ENCODE assay signal across 12 cellular contexts in the genomic region with DNA sequence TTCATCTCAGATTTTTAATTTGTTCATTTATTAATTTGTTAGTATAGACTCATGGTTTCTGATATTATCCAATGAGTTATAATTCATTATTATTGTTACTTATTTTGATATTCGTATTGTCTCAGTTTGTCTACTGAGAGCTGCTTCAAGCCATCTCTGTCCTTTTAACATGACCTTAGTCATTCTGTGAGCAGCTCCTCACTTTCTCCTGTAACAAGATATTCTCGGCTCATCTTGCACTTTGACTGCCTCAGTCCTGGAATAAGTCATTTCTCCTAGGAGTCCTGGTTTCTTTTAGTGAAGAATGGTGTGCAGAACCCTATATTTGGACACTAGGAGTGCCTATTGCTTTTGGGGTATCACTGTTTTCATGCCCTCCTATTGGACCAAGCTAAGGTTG. TPM values are rescaled to one million over a fixed set of nuclear protein-coding genes. Genes with fewer than 3 reads are reported as not detected.
DNase-seq lines count a peak whose midpoint lies in the region; ATAC-seq, FAIRE-seq and TF ChIP-seq lines count a peak whose summit lies in the region.
"Had no signal": no experiment of that assay in that cellular context is flagged by ENCODE, and none has a peak within 500 bp of the region (broad histone marks: within the 10 kb centered on the region; RNA-seq: fewer than 3 reads in every experiment).

No MANE protein-coding gene starts in this region.

- H3K9me3 Mint-ChIP-seq in stimulated activated naive CD8-positive, alpha-beta T cell treated with anti-CD3 and anti-CD28 coated beads, Interleukin-15, Interleukin-2, amounts not matched to agents 100 ng/mL and 50 ng/mL, for 24 hours: no peaks in the 10 kb centered on the region

- no peak overlapping the region for H3K4me2 ChIP-seq in HepG2 (ENCODE audit: low read depth, low read length)
- H3K4me2 ChIP-seq: BLaER1 had no signal

- POLR2A ChIA-PET in HepG2 (lab: Yijun Ruan, JAX) (interaction anchor here (1.1 to 1.3 kb wide), 2 partner anchors 9 to 12 kb away, joined by 3 read pairs; no protein-coding TSS in a partner anchor), HEK293T (lab: Yijun Ruan, JAX) (no interaction called here)

- no TSS peak for BruUV-seq in HepG2 (replicated peaks; lab: Mats Ljungman, UMichigan)

- no peak for DNase-seq in stimulated activated naive CD8-positive, alpha-beta T cell treated with anti-CD3 and anti-CD28 coated beads, Interleukin-15, Interleukin-2, amounts not matched to agents 100 U/mL and 50 U/mL, for 24 hours
- DNase-seq in HepG2 (ENCODE audit: low spot score): no peak
- DNase-seq in DMS53 (lab: John Stamatoyannopoulos, UW): no peak
- DNase-seq in HEK293T (ENCODE audit: extremely low spot score): no peak
- DNase-seq in NCI-H1092 (lab: John Stamatoyannopoulos, UW): no peak
- DNase-seq: mucosa of descending colon, NCI-H526 treated with DMSO at 0.1 percent for 48 hours had no signal

- TF ChIP-seq POLR2A in HepG2 (IDR thresholded peaks at IDR 0.05; ENCODE audit: insufficient read depth in 1 of 2, low read depth in 2 of 2, low read length in 2 of 2): no peak

- no peaks in the 10 kb centered on the region for H3K27me3 ChIP-seq in HepG2 (ENCODE audit: control insufficient read depth in 1 of 2, insufficient read depth in 2 of 2, low read length in 2 of 2)
- H3K27me3 ChIP-seq: BLaER1 had no signal

- no peak for TF ChIP-seq CTCF in HepG2 (CRISPR knock-in tag; IDR thresholded peaks at IDR 0.05)

- peaks cover 28 to 70% of the 10 kb centered on the region in 2 experiments for H3K36me3 ChIP-seq in HepG2 (replicated peaks in 1 of 2; ENCODE audit: control insufficient read depth in 1 of 2, insufficient read depth in 2 of 2, low read length in 2 of 2)

- no peak for ATAC-seq in stimulated activated naive CD8-positive, alpha-beta T cell treated with anti-CD3 and anti-CD28 coated beads, Interleukin-15, Interleukin-2, amounts not matched to agents 100 U/mL and 50 U/mL, for 24 hours
- ATAC-seq in HepG2 (no peak), GM21423 (IDR thresholded peaks at IDR 0.05; ENCODE audit: unreplicated experiment) (no peak)

- peaks cover 51% of the 10 kb centered on the region for H3K4me1 ChIP-seq in HepG2 (ENCODE audit: insufficient read depth, low read length)
- H3K4me1 ChIP-seq: BLaER1 had no signal

- CTCF ChIA-PET in HepG2 (lab: Yijun Ruan, JAX; ENCODE audit: low intra/inter-chr PET ratio, low total read pairs) (no interaction called here), HEK293T (lab: Yijun Ruan, JAX) (no interaction called here)

- H3K9ac ChIP-seq in HepG2 (ENCODE audit: insufficient read depth, low read depth, low read length): no peak overlapping the region
- H3K9ac ChIP-seq: BLaER1 had no signal

- WGBS in adipose tissue, 3 donors: 79 to 91% (median 81%) methylated on average over 2 of the region's 2 CpGs
- WGBS in HepG2 (ENCODE audit: low lambda C conversion rate): 93% methylated on average over 2 of the region's 2 CpGs

- TF ChIP-seq EP300 in HepG2 (IDR thresholded peaks at IDR 0.05; ENCODE audit: low read depth in 2 of 2, low read length in 2 of 2) (no peak), HepG2 (CRISPR knock-in tag; IDR thresholded peaks at IDR 0.05; ENCODE audit: borderline replicate concordance) (no peak)

- intact Hi-C loops in HepG2 (cut with micrococcal nuclease; ENCODE audit: unreplicated experiment): loop anchor here (10.0 kb wide), 1 partner anchor 375 kb away; a partner anchor contains a TSS

- H3K9me3 ChIP-seq in HepG2 (ENCODE audit: low read length): no peaks in the 10 kb centered on the region
- H3K9me3 ChIP-seq: BLaER1, mucosa of descending colon had no signal

- FAIRE-seq in HepG2 (lab: Jason Lieb, UNC): no peak

- no peak for TF ChIP-seq RAD21 in HepG2 (CRISPR knock-in tag; IDR thresholded peaks at IDR 0.05)

- H2AFZ ChIP-seq in HepG2 (ENCODE audit: low read length): no peak overlapping the region

- peaks cover 4% of the 10 kb centered on the region; the same call in 1 of the 2 replicates for H4K20me1 ChIP-seq in HepG2 (ENCODE audit: insufficient read depth, low read length)

- H3K4me3 Mint-ChIP-seq in stimulated activated naive CD8-positive, alpha-beta T cell treated with anti-CD3 and anti-CD28 coated beads, Interleukin-15, Interleukin-2, amounts not matched to agents 100 ng/mL and 50 ng/mL, for 24 hours: peak overlapping the region; percentile 39

- H3K79me2 ChIP-seq in HepG2 (ENCODE audit: insufficient read depth, low read length): peaks cover 86% of the 10 kb centered on the region

- H3K27ac ChIP-seq in adipose tissue (ENCODE audit: low read depth, low read length): peak overlapping the region; percentile 35
- H3K27ac ChIP-seq in HepG2 (ENCODE audit: extremely low read length, insufficient read depth, low read length): peak overlapping the region; percentile 65
- H3K27ac ChIP-seq: BLaER1, SK-N-MC had no signal

- in situ Hi-C loops in HepG2 (cut with HindIII; ENCODE audit: extremely low pct_ligation_motif_present, low pct_unique_long_range_greater_than_20kb): no loop called here

- peaks cover 78% of the 10 kb centered on the region for H3K36me3 Mint-ChIP-seq in stimulated activated naive CD8-positive, alpha-beta T cell treated with anti-CD3 and anti-CD28 coated beads, Interleukin-15, Interleukin-2, amounts not matched to agents 100 ng/mL and 50 ng/mL, for 24 hours (ENCODE audit: low read depth)

- H3K4me1 Mint-ChIP-seq in stimulated activated naive CD8-positive, alpha-beta T cell treated with anti-CD3 and anti-CD28 coated beads, Interleukin-15, Interleukin-2, amounts not matched to agents 100 ng/mL and 50 ng/mL, for 24 hours (ENCODE audit: low read depth): peaks cover 53% of the 10 kb centered on the region

- no peak overlapping the region for H3K4me3 ChIP-seq in HepG2 (replicated peaks in 1 of 3; ENCODE audit: insufficient read depth in 1 of 3, low read depth in 2 of 3, low read length in 3 of 3)
- H3K4me3 ChIP-seq: BLaER1, mucosa of descending colon, SK-N-MC had no signal

- H3K27ac Mint-ChIP-seq in stimulated activated naive CD8-positive, alpha-beta T cell treated with anti-CD3 and anti-CD28 coated beads, Interleukin-15, Interleukin-2, amounts not matched to agents 100 ng/mL and 50 ng/mL, for 24 hours: peak overlapping the region; percentile 98

- no peaks in the 10 kb centered on the region for H3K27me3 Mint-ChIP-seq in stimulated activated naive CD8-positive, alpha-beta T cell treated with anti-CD3 and anti-CD28 coated beads, Interleukin-15, Interleukin-2, amounts not matched to agents 100 ng/mL and 50 ng/mL, for 24 hours

TF ChIP-seq in HepG2, 621 proteins besides CTCF, POLR2A, EP300 and RAD21:
- TF ChIP-seq, protein P1, sequence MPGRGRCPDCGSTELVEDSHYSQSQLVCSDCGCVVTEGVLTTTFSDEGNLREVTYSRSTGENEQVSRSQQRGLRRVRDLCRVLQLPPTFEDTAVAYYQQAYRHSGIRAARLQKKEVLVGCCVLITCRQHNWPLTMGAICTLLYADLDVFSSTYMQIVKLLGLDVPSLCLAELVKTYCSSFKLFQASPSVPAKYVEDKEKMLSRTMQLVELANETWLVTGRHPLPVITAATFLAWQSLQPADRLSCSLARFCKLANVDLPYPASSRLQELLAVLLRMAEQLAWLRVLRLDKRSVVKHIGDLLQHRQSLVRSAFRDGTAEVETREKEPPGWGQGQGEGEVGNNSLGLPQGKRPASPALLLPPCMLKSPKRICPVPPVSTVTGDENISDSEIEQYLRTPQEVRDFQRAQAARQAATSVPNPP (CRISPR knock-in tag; IDR thresholded peaks at IDR 0.05): 0 out of 2 replicates have a peak, but pooled peaks have one; percentile 41
- TF ChIP-seq CEBPB (IDR thresholded peaks at IDR 0.05; ENCODE audit: borderline replicate concordance, low read depth, low read length): no peak

TF ChIP-seq in HEK293T, 16 proteins besides CTCF, POLR2A, EP300 and RAD21:
- TF ChIP-seq L3MBTL2 (conservative IDR thresholded peaks at IDR 0.05) (no peak), TARDBP (IDR thresholded peaks at IDR 0.05) (no peak), LEF1 (IDR thresholded peaks at IDR 0.05; ENCODE audit: borderline replicate concordance) (no peak), FOXK2 (IDR thresholded peaks at IDR 0.05) (no peak), HDGF (IDR thresholded peaks at IDR 0.05; ENCODE audit: borderline replicate concordance) (no peak), BHLHE40 (IDR thresholded peaks at IDR 0.05; ENCODE audit: borderline replicate concordance) (no peak), SUZ12 (IDR thresholded peaks at IDR 0.05) (no peak), ELF4 (IDR thresholded peaks at IDR 0.05) (no peak), ARNT (IDR thresholded peaks at IDR 0.05) (no peak)

RNA-seq across cellular contexts. Expression of a gene that starts 13.2 kb away (rescaled TPM):
- polyA plus RNA-seq in adipose tissue (10 to 100 TPM in 2 of 3 donors, 1 to 10 TPM in 1; 7.1 to 17.7 (median 17.7) TPM), HepG2 (2011; rRNA removed) (45.6 and 49.2 TPM in 2 replicates)
- total RNA-seq in HepG2 (2016; rRNA removed; fragmentation: Illumina TruSeq; extraction: Trizol): 47.5 and 48.6 TPM in 2 replicates
- 36.1 and 38.8 TPM in 2 replicates for total RNA-seq in HepG2 (2016; cell fraction: cytosol; rRNA removed; fragmentation: Illumina TruSeq; extraction: Trizol; ENCODE audit: low read depth)
- 42.9 and 49.7 TPM in 2 replicates for total RNA-seq in HepG2 (2016; cell fraction: insoluble cytoplasmic fraction; rRNA removed; fragmentation: Illumina TruSeq; extraction: Trizol)
- total RNA-seq in HepG2 (2016; cell fraction: membrane; rRNA removed; fragmentation: Illumina TruSeq; extraction: Trizol): 46.0 and 48.9 TPM in 2 replicates
- total RNA-seq in HepG2 (2016; cell fraction: nucleus; rRNA removed; fragmentation: Illumina TruSeq; extraction: Trizol): 36.1 and 43.2 TPM in 2 replicates
- 33.5 and 52.6 TPM in 2 replicates for polyA plus RNA-seq in HepG2 (2011; cell fraction: cytosol; rRNA removed)
- 151 and 167 TPM in 2 replicates for polyA plus RNA-seq in HepG2 (2011; cell fraction: nucleus; rRNA removed)
- polyA plus RNA-seq in HepG2 (2012): 36.1 and 37.5 TPM in 2 replicates
- polyA plus RNA-seq in HepG2 (2016; cell fraction: cytosol; fragmentation: Illumina TruSeq; extraction: Trizol; ENCODE audit: low read depth): 39.0 and 42.6 TPM in 2 replicates
- polyA plus RNA-seq in HepG2 (2016; cell fraction: insoluble cytoplasmic fraction; fragmentation: Illumina TruSeq; extraction: Trizol; ENCODE audit: low read depth): 48.6 and 51.7 TPM in 2 replicates
- polyA plus RNA-seq in HepG2 (2016; cell fraction: membrane; fragmentation: Illumina TruSeq; extraction: Trizol; ENCODE audit: low read depth): 45.0 and 48.7 TPM in 2 replicates
- 83.8 and 85.3 TPM in 2 replicates for polyA plus RNA-seq in HepG2 (2016; cell fraction: nucleus; fragmentation: Illumina TruSeq; extraction: Trizol; ENCODE audit: insufficient read depth, low read depth)
- 19.6 and 68.1 TPM in 2 replicates for polyA minus RNA-seq in HepG2 (2011; rRNA and poly(A)+ RNA removed; ENCODE audit: low replicate concordance)
- polyA minus RNA-seq in HepG2 (2011; cell fraction: cytosol; rRNA and poly(A)+ RNA removed): 23.7 TPM in 2 replicates
- polyA minus RNA-seq in HepG2 (2011; cell fraction: nucleus; rRNA and poly(A)+ RNA removed): 45.2 and 49.1 TPM in 2 replicates
